In genomic region chr18:23176701-23177432, GRCh38 we compare ENCODE assay signal across 1 cellular context.
TF ChIP-seq lines count a peak whose summit lies in the region.

No MANE protein-coding gene starts in this region.

TF ChIP-seq in GM23338, 12 proteins besides CTCF, POLR2A, EP300 and RAD21 (continued from another document):
- no peak for TF ChIP-seq STAT1 (IDR thresholded peaks at IDR 0.05; ENCODE audit: unreplicated experiment)
- no peak for TF ChIP-seq NANOG (IDR thresholded peaks at IDR 0.05; ENCODE audit: borderline replicate concordance)
- TF ChIP-seq EZH2phosphoT487 (IDR thresholded peaks at IDR 0.05; ENCODE audit: unreplicated experiment) = no peak
TF ChIP-seq in GM23338: peak in this region for 0.
